Comparison of ENCODE assay signal across 9 cellular contexts in genomic region chr5:80034962-80035821, GRCh38. TPM values are rescaled to one million over a fixed set of nuclear protein-coding genes. Genes with fewer than 3 reads are reported as not detected.
DNase-seq lines count a peak whose midpoint lies in the region; ATAC-seq and TF ChIP-seq lines count a peak whose summit lies in the region.
"Had no signal": no experiment of that assay in that cellular context is flagged by ENCODE, and none has a peak within 500 bp of the region (broad histone marks: within the 10 kb centered on the region; RNA-seq: fewer than 3 reads in every experiment).

TSS of gene THBS4 (plus strand) at chr5:80035348. CDS start at chr5:80035538, 190 bp downstream.

- no peak within 1 kb of the TSS for H3K27ac ChIP-seq in hepatocyte
- H3K27ac ChIP-seq: 22Rv1 had no signal

- no peak for TF ChIP-seq CTCF in hepatocyte (IDR thresholded peaks at IDR 0.05; ENCODE audit: poor library complexity)

- intact Hi-C loops in activated T-helper 1 cell treated with anti-CD3 and anti-CD28 coated beads, Interleukin-12 subunit alpha, Interleukin-12 subunit beta, Interleukin-2, Interleukin-4 antibody, amounts not matched to agents 30 ng/mL and 10 ng/mL and 1 ng/mL, durations not matched to agents 14 hours and 24 hours and 36 hours (cut with micrococcal nuclease), result no loop called here

- H3K36me3 ChIP-seq in hepatocyte (replicated peaks; ENCODE audit: insufficient read depth, low read depth) (no peaks in the 10 kb centered on the region), skeletal muscle satellite cell (ENCODE audit: insufficient read depth, low read length) (no peaks in the 10 kb centered on the region), HAP-1 (replicated peaks) (no peaks in the 10 kb centered on the region)

- H3K9ac ChIP-seq in skeletal muscle satellite cell (ENCODE audit: low read depth, low read length), result no peak within 1 kb of the TSS

- H3K9me3 ChIP-seq in hepatocyte (ENCODE audit: low read depth), result no peaks in the 10 kb centered on the region
- no peaks in the 10 kb centered on the region for H3K9me3 ChIP-seq in skeletal muscle satellite cell (replicated peaks; ENCODE audit: low read length)
- H3K9me3 ChIP-seq in HAP-1, result no peaks in the 10 kb centered on the region

- H2AFZ ChIP-seq in hepatocyte, result no peak within 1 kb of the TSS

- WGBS in hepatocyte (ENCODE audit: low lambda C conversion rate, missing lambda C conversion rate), result 5% methylated on average over 60 of the region's 76 CpGs

- no peaks in the 10 kb centered on the region for H3K79me2 ChIP-seq in hepatocyte

- H3K9me2 ChIP-seq in hepatocyte (replicated peaks; ENCODE audit: insufficient read depth), result no peaks in the 10 kb centered on the region

- H3K4me3 Mint-ChIP-seq in activated T-helper 1 cell treated with anti-CD3 and anti-CD28 coated beads, Interleukin-12 subunit alpha, Interleukin-12 subunit beta, Interleukin-2, Interleukin-4 antibody, amounts not matched to agents 30 ng/mL and 10 ng/mL and 1 ng/mL, durations not matched to agents 14 hours and 24 hours and 36 hours, result peak within 1 kb of the TSS; percentile 49

- H3K4me2 ChIP-seq in hepatocyte, result peak within 1 kb of the TSS; percentile 85
- H3K4me2 ChIP-seq in skeletal muscle satellite cell (ENCODE audit: low read length), result peak within 1 kb of the TSS; percentile 58

- peak; percentile 45 for DNase-seq in DMS 273 (lab: John Stamatoyannopoulos, UW; ENCODE audit: unreplicated experiment)
- DNase-seq in DMS 273 treated with DMSO at 0.1 percent for 48 hours (lab: John Stamatoyannopoulos, UW), result no peak
- DNase-seq in activated T-helper 1 cell treated with anti-CD3 and anti-CD28 coated beads, Interleukin-12 subunit alpha, Interleukin-12 subunit beta, Interleukin-2, Interleukin-4 antibody, amounts not matched to agents 30 ng/mL and 10 ng/mL and 1 ng/mL, durations not matched to agents 14 hours and 24 hours and 36 hours (ENCODE audit: low spot score), result no peak
- peak; percentile 18 for DNase-seq in hepatocyte (ENCODE audit: low spot score)
- no peak for DNase-seq in HAP-1 (ENCODE audit: low spot score in 2 of 2)
- DNase-seq in SW480 (ENCODE audit: low spot score), result no peak

- H3K27ac Mint-ChIP-seq in activated T-helper 1 cell treated with anti-CD3 and anti-CD28 coated beads, Interleukin-12 subunit alpha, Interleukin-12 subunit beta, Interleukin-2, Interleukin-4 antibody, amounts not matched to agents 30 ng/mL and 10 ng/mL and 1 ng/mL, durations not matched to agents 14 hours and 24 hours and 36 hours, result no peak within 1 kb of the TSS

- peaks cover 47% of the 10 kb centered on the region for H3K27me3 Mint-ChIP-seq in activated T-helper 1 cell treated with anti-CD3 and anti-CD28 coated beads, Interleukin-12 subunit alpha, Interleukin-12 subunit beta, Interleukin-2, Interleukin-4 antibody, amounts not matched to agents 30 ng/mL and 10 ng/mL and 1 ng/mL, durations not matched to agents 14 hours and 24 hours and 36 hours (ENCODE audit: insufficient read depth)

- H3K4me1 ChIP-seq in hepatocyte (ENCODE audit: insufficient read depth) (no peaks in the 10 kb centered on the region), skeletal muscle satellite cell (ENCODE audit: control insufficient read depth, insufficient read depth, low read length) (no peaks in the 10 kb centered on the region), HAP-1 (no peaks in the 10 kb centered on the region)

- peaks cover 23% of the 10 kb centered on the region for H3K4me1 Mint-ChIP-seq in activated T-helper 1 cell treated with anti-CD3 and anti-CD28 coated beads, Interleukin-12 subunit alpha, Interleukin-12 subunit beta, Interleukin-2, Interleukin-4 antibody, amounts not matched to agents 30 ng/mL and 10 ng/mL and 1 ng/mL, durations not matched to agents 14 hours and 24 hours and 36 hours (ENCODE audit: low read depth)

- H4K20me1 ChIP-seq in hepatocyte (ENCODE audit: insufficient read depth, poor library complexity, severe bottlenecking), result no peaks in the 10 kb centered on the region

- ATAC-seq in HG03097 (IDR thresholded peaks at IDR 0.05; ENCODE audit: low FRiP score, unreplicated experiment), result no peak

- H3K9me3 Mint-ChIP-seq in activated T-helper 1 cell treated with anti-CD3 and anti-CD28 coated beads, Interleukin-12 subunit alpha, Interleukin-12 subunit beta, Interleukin-2, Interleukin-4 antibody, amounts not matched to agents 30 ng/mL and 10 ng/mL and 1 ng/mL, durations not matched to agents 14 hours and 24 hours and 36 hours, result no peaks in the 10 kb centered on the region

- in situ Hi-C loops in HAP-1 (cut with MboI; ENCODE audit: low sequenced_read_pairs), result loop anchor here (5.0 kb wide), 1 partner anchor 37 kb away; no protein-coding TSS in a partner anchor

- H3K27me3 ChIP-seq in hepatocyte (peaks cover 68% of the 10 kb centered on the region), skeletal muscle satellite cell (ENCODE audit: control insufficient read depth, insufficient read depth, low read length) (peaks cover 73% of the 10 kb centered on the region), HAP-1 (ENCODE audit: low read depth) (peaks cover 23% of the 10 kb centered on the region)

- H3K36me3 Mint-ChIP-seq in activated T-helper 1 cell treated with anti-CD3 and anti-CD28 coated beads, Interleukin-12 subunit alpha, Interleukin-12 subunit beta, Interleukin-2, Interleukin-4 antibody, amounts not matched to agents 30 ng/mL and 10 ng/mL and 1 ng/mL, durations not matched to agents 14 hours and 24 hours and 36 hours (ENCODE audit: low read depth), result peaks cover 8% of the 10 kb centered on the region

- H3K4me3 ChIP-seq in hepatocyte, result peak within 1 kb of the TSS; percentile 22
- H3K4me3 ChIP-seq in skeletal muscle satellite cell (ENCODE audit: low read length), result peak within 1 kb of the TSS; percentile 46
- H3K4me3 ChIP-seq in HAP-1, result no peak within 1 kb of the TSS

RNA-seq across cellular contexts. Expression of gene THBS4, which starts in this region (rescaled TPM):
- total RNA-seq in activated T-helper 1 cell treated with anti-CD3 and anti-CD28 coated beads, Interleukin-12 subunit alpha, Interleukin-12 subunit beta, Interleukin-2, Interleukin-4 antibody, amounts not matched to agents 30 ng/mL and 10 ng/mL and 1 ng/mL, durations not matched to agents 14 hours and 24 hours and 36 hours, result 1.3 and 2.0 TPM in 2 replicates
- total RNA-seq in hepatocyte, result 0.48 and 0.80 TPM in 2 replicates
- 0.33 TPM in 1 of 2 replicates, not detected in the other for polyA plus RNA-seq in hepatocyte
- 0.44 and 1.8 TPM in 2 replicates for total RNA-seq in skeletal muscle satellite cell (2012; rRNA removed)

Comparison
In these comparisons a context has a peak if more than half of its experiments do, and no peak if none do; other contexts are left out.
1. Peak in DNase-seq, H3K4me3 ChIP-seq and H3K4me2 ChIP-seq in hepatocyte; RNA of the gene not detected or under 1 TPM.